20 cellular contexts compared by ENCODE assay signal in the genomic region with DNA sequence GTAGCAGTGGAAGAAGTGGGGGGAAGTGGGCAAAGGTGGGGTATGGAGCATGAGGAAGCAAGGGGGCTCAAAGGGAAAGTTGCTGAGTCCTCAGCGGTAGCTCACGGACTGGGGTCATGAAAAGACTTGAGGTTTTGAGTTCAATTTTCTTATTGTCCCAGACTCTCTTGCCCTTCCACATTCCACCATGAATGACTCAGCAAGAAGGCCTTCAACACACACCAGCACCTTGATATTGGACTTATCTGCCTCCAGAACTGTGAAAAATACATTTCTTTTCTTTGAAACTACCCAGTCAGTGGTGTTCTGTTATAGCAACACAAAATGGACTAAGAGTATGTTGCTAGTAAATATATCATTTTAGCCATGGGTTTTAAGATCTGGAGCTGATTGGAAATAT. TPM values are rescaled to one million over a fixed set of nuclear protein-coding genes. Genes with fewer than 3 reads are reported as not detected.
A peak's percentile ranks its signal among the peaks of the same experiment; 100 is the strongest.
DNase-seq lines count a peak whose midpoint lies in the region; ATAC-seq, FAIRE-seq and TF ChIP-seq lines count a peak whose summit lies in the region.
"Had no signal": no experiment of that assay in that cellular context is flagged by ENCODE, and none has a peak within 500 bp of the region (broad histone marks: within the 10 kb centered on the region; RNA-seq: fewer than 3 reads in every experiment).

No MANE protein-coding gene starts in this region.

- no peaks in the 10 kb centered on the region for H3K79me2 ChIP-seq in K562 (ENCODE audit: control insufficient read depth, insufficient read depth, low read length)

- 6% methylated on average over 2 of the region's 2 CpGs for WGBS in K562 (ENCODE audit: insufficient coverage, low coverage, missing lambda C conversion rate)

- no peak overlapping the region for H3K4me3 Mint-ChIP-seq in HFFc6
- H3K4me3 Mint-ChIP-seq: naive thymus-derived CD4-positive, alpha-beta T cell had no signal

- no peaks in the 10 kb centered on the region for H3K9me3 Mint-ChIP-seq in HFFc6
- H3K9me3 Mint-ChIP-seq: naive thymus-derived CD4-positive, alpha-beta T cell had no signal

- CTCF ChIA-PET in K562 (lab: Yijun Ruan, JAX; ENCODE audit: low intra/inter-chr PET ratio): no interaction called here

- H3K4me1 ChIP-seq in K562 (replicated peaks in 1 of 2; ENCODE audit: control insufficient read depth in 2 of 2, insufficient read depth in 2 of 2, low read length in 2 of 2): peaks cover 9 to 15% of the 10 kb centered on the region in 2 experiments; a peak in 4 of 5 replicates
- H3K4me1 ChIP-seq: tibial artery had no signal

- no peaks in the 10 kb centered on the region for H3K36me3 ChIP-seq in K562 (ENCODE audit: control insufficient read depth, insufficient read depth, low read length)
- H3K36me3 ChIP-seq: tibial artery had no signal

- intact Hi-C loops in K562 (cut with micrococcal nuclease): no loop called here

- no peak overlapping the region for H3K4me3 ChIP-seq in K562
- H3K4me3 ChIP-seq: tibial artery had no signal

- no peaks in the 10 kb centered on the region for H3K27me3 ChIP-seq in K562 (ENCODE audit: control insufficient read depth in 2 of 2, insufficient read depth in 2 of 2, low read length in 2 of 2)

- FAIRE-seq in K562 (lab: Jason Lieb, UNC): peak; percentile 79

- no peaks in the 10 kb centered on the region for H3K9me1 ChIP-seq in K562 (ENCODE audit: control insufficient read depth, insufficient read depth, low read length)

- peak overlapping the region in 1 of 2 experiments; percentile 40; a peak in 3 of 4 replicates for H3K9ac ChIP-seq in K562 (ENCODE audit: insufficient read depth in 1 of 2, low read depth in 2 of 2, low read length in 2 of 2)

- BruUV-seq in K562 (replicated peaks; lab: Mats Ljungman, UMichigan): no TSS peak

- H2AFZ ChIP-seq in K562 (ENCODE audit: low read depth, low read length): peak overlapping the region; percentile 98

- TF ChIP-seq EP300 in K562 (IDR thresholded peaks at IDR 0.05; ENCODE audit: low read length): no peak

- POLR2A ChIA-PET in K562 (lab: Yijun Ruan, JAX): interaction anchor here (0.6 to 1.4 kb wide), 6 partner anchors 10 to 1119 kb away, joined by 3 to 4 read pairs (median 3); a partner anchor contains a TSS

- H3K9me3 ChIP-seq in K562 (replicated peaks; ENCODE audit: control insufficient read depth, insufficient read depth, low read depth, low read length): 0 out of 2 replicates have a peak, but pooled peaks cover 4% of the 10 kb centered on the region
- H3K9me3 ChIP-seq: tibial artery had no signal

- no peaks in the 10 kb centered on the region for H3K36me3 Mint-ChIP-seq in HFFc6 (ENCODE audit: low read depth)
- H3K36me3 Mint-ChIP-seq: naive thymus-derived CD4-positive, alpha-beta T cell had no signal

- H3K27me3 Mint-ChIP-seq in HFFc6 (ENCODE audit: insufficient read depth): no peaks in the 10 kb centered on the region
- H3K27me3 Mint-ChIP-seq: naive thymus-derived CD4-positive, alpha-beta T cell had no signal

- peak overlapping the region; percentile 52; the same call in 1 of the 2 replicates for H3K27ac Mint-ChIP-seq in HFFc6
- H3K27ac Mint-ChIP-seq: naive thymus-derived CD4-positive, alpha-beta T cell had no signal

- peak overlapping the region; percentile 78 for H3K27ac ChIP-seq in K562 (ENCODE audit: extremely low read depth, low read depth, low read length)
- H3K27ac ChIP-seq: tibial artery had no signal

- H4K20me1 ChIP-seq in K562 (replicated peaks; ENCODE audit: control insufficient read depth, insufficient read depth, low read length): no peaks in the 10 kb centered on the region

- DNase-seq in ACHN (peak; percentile 19), HFFc6 (peak; percentile 7), K562 (ENCODE audit: extremely low read depth in 1 of 4, low spot score in 3 of 4) (peak in 3 of 4 experiments; percentile 40 to 78 (median 46)), iris pigment epithelial cell (ENCODE audit: low read depth) (peak; percentile 75), DMS153 treated with DMSO at 0.1 percent for 48 hours (lab: John Stamatoyannopoulos, UW; ENCODE audit: unreplicated experiment) (no peak), NCI-H82 treated with DMSO at 0.1 percent for 48 hours (lab: John Stamatoyannopoulos, UW; ENCODE audit: unreplicated experiment) (no peak)
- no peak for DNase-seq in stimulated activated CD8-positive, alpha-beta memory T cell treated with anti-CD3 and anti-CD28 coated beads, Interleukin-4, amount 100 ng/mL, for 48 hours
- DNase-seq: activated CD4-positive, alpha-beta T cell treated with anti-CD3 and anti-CD28 coated beads, Interleukin-2, amount 50 U/mL, for 48 hours; anterior cingulate cortex; effector CD4-positive, alpha-beta T cell; head of caudate nucleus; Karpas-422; left colon; naive thymus-derived CD4-positive, alpha-beta T cell; NCI-H187; stimulated activated CD4-positive, alpha-beta T cell treated with anti-CD3 and anti-CD28 coated beads, Interleukin-2, amount 100 ng/mL, for 24 hours; T-helper 9 cell; tibial artery had no signal

- in situ Hi-C loops in ACHN (cut with HindIII; ENCODE audit: low pct_ligation_motif_present, low pct_unique_long_range_greater_than_20kb, low sequenced_read_pairs) (no loop called here), K562 (cut with MboI) (no loop called here)

- TF ChIP-seq CTCF in HFFc6 (IDR thresholded peaks at IDR 0.05) (no peak), K562 (IDR thresholded peaks at IDR 0.05 in 2 of 3, conservative IDR thresholded peaks at IDR 0.05 in 1 of 3; ENCODE audit: insufficient read depth in 2 of 3, low read depth in 1 of 3, low read length in 3 of 3) (no peak)

- H3K4me2 ChIP-seq in K562 (ENCODE audit: insufficient read depth, low read length): peak overlapping the region; percentile 64

- H3K4me1 Mint-ChIP-seq in HFFc6 (ENCODE audit: low read depth): peaks cover 30% of the 10 kb centered on the region

- no peak for TF ChIP-seq RAD21 in K562 (CRISPR knock-in tag; conservative IDR thresholded peaks at IDR 0.05 in 1 of 2, IDR thresholded peaks at IDR 0.05 in 1 of 2)

- ATAC-seq in K562 (peak; percentile 83), HG02970 (IDR thresholded peaks at IDR 0.05; ENCODE audit: low FRiP score, unreplicated experiment) (no peak)
- ATAC-seq: left colon; naive thymus-derived CD4-positive, alpha-beta T cell; Right ventricle myocardium inferior had no signal

- no peak for TF ChIP-seq POLR2A in K562 (conservative IDR thresholded peaks at IDR 0.05)

TF ChIP-seq in K562, 482 proteins besides CTCF, POLR2A, EP300 and RAD21 (continues in another document):
- TF ChIP-seq SIX5 (IDR thresholded peaks at IDR 0.05; ENCODE audit: borderline replicate concordance in 1 of 2, insufficient read depth in 1 of 2, low read depth in 1 of 2, low read length in 2 of 2) (no peak), GATAD2B (IDR thresholded peaks at IDR 0.05; ENCODE audit: borderline replicate concordance) (0 out of 2 replicates have a peak, but pooled peaks have one; percentile 21), ZNF778 (CRISPR knock-in tag; IDR thresholded peaks at IDR 0.05) (no peak), LARP7 (IDR thresholded peaks at IDR 0.05) (no peak)

RNA-seq across cellular contexts. Expression of a gene that starts 17.3 kb away (rescaled TPM):
- total RNA-seq in HFFc6 (2021; fragmentation: NEBNext Ultra II Directional; extraction: Animal tissue kit (Norgen Biotek cat#: 25700)): 1 to 10 TPM in 2 of 6 experiments, under 1 TPM in 4; 0.11 to 1.2 (median 0.51) TPM
- not detected in 2 replicates for total RNA-seq in K562 (2011; cell fraction: chromatin; rRNA removed; ENCODE audit: low replicate concordance)
- not detected in 2 replicates for total RNA-seq in K562 (2011; cell fraction: nucleolus; rRNA removed)
- not detected in 2 replicates for total RNA-seq in K562 (2011; cell fraction: nucleoplasm; rRNA removed)
- total RNA-seq in K562 (2014; rRNA removed): not detected in 2 replicates
- not detected in 2 replicates for total RNA-seq in K562 (2014; rRNA removed; fragmentation: Illumina TruSeq; extraction: Trizol)
- not detected in 2 replicates for total RNA-seq in K562 (2015; rRNA removed; fragmentation: Illumina TruSeq; extraction: Trizol)
- not detected in 2 replicates for total RNA-seq in K562 (2021)
- polyA plus RNA-seq in K562 (2011; rRNA removed): not detected in 2 replicates
- not detected in 2 replicates for polyA plus RNA-seq in K562 (2011; cell fraction: cytosol; rRNA removed)
- polyA plus RNA-seq in K562 (2011; cell fraction: nucleus; rRNA removed): not detected in 2 replicates
- 0.07 and 0.28 TPM in 2 replicates for polyA plus RNA-seq in K562 (2012)
- polyA plus RNA-seq in K562 (2014; fragmentation: Illumina TruSeq; extraction: Trizol): not detected in 2 replicates
- not detected for polyA plus RNA-seq in K562 (2014; fragmentation: Nextera tagmentation; extraction: Ambion mirVana)
- polyA plus RNA-seq in K562 (2014; rRNA removed): not detected in 2 replicates
- polyA minus RNA-seq in K562 (2011; rRNA and poly(A)+ RNA removed): not detected in 2 replicates
- polyA minus RNA-seq in K562 (2011; cell fraction: cytosol; rRNA and poly(A)+ RNA removed): not detected in 2 replicates
- polyA minus RNA-seq in K562 (2011; cell fraction: nucleus; rRNA and poly(A)+ RNA removed): not detected in 2 replicates
- total RNA-seq: naive thymus-derived CD4-positive, alpha-beta T cell had no signal
- polyA plus RNA-seq: naive thymus-derived CD4-positive, alpha-beta T cell had no signal

RNA-seq across cellular contexts. Expression of a gene that starts 32.1 kb away (rescaled TPM):
- total RNA-seq in HFFc6 (2021; fragmentation: NEBNext Ultra II Directional; extraction: Animal tissue kit (Norgen Biotek cat#: 25700)): 10 to 100 TPM; 63.3 to 78.7 (median 71.2) TPM
- 26.5 and 51.2 TPM in 2 replicates for total RNA-seq in K562 (2011; cell fraction: chromatin; rRNA removed; ENCODE audit: low replicate concordance)
- total RNA-seq in K562 (2011; cell fraction: nucleolus; rRNA removed): 19.3 and 20.1 TPM in 2 replicates
- 46.7 and 64.7 TPM in 2 replicates for total RNA-seq in K562 (2011; cell fraction: nucleoplasm; rRNA removed)
- total RNA-seq in K562 (2014; rRNA removed) (68.9 and 72.4 TPM in 2 replicates), K562 (2014; rRNA removed; fragmentation: Illumina TruSeq; extraction: Trizol) (81.7 and 86.5 TPM in 2 replicates), K562 (2015; rRNA removed; fragmentation: Illumina TruSeq; extraction: Trizol) (76.2 and 83.4 TPM in 2 replicates), K562 (2021) (86.0 and 87.8 TPM in 2 replicates)
- polyA plus RNA-seq in K562 (2011; rRNA removed) (95.0 and 139 TPM in 2 replicates), K562 (2014; fragmentation: Illumina TruSeq; extraction: Trizol) (91.4 and 103 TPM in 2 replicates), K562 (2014; fragmentation: Nextera tagmentation; extraction: Ambion mirVana) (10 to 100 TPM; 11.5 to 17.6 TPM), K562 (2014; rRNA removed) (85.1 and 87.2 TPM in 2 replicates)
- polyA plus RNA-seq in K562 (2011; cell fraction: cytosol; rRNA removed): 53.8 and 59.9 TPM in 2 replicates
- polyA plus RNA-seq in K562 (2011; cell fraction: nucleus; rRNA removed): 18.7 and 19.1 TPM in 2 replicates
- 69.5 and 81.6 TPM in 2 replicates for polyA plus RNA-seq in K562 (2012)
- polyA minus RNA-seq in K562 (2011; rRNA and poly(A)+ RNA removed): 81.6 and 94.1 TPM in 2 replicates
- polyA minus RNA-seq in K562 (2011; cell fraction: cytosol; rRNA and poly(A)+ RNA removed): 33.5 and 47.6 TPM in 2 replicates
- 10.1 and 12.8 TPM in 2 replicates for polyA minus RNA-seq in K562 (2011; cell fraction: nucleus; rRNA and poly(A)+ RNA removed)

Comparison
In these comparisons a context has a peak if more than half of its experiments do, and no peak if none do; other contexts are left out.
1. DNase-seq: peak in ACHN (single experiment), HFFc6 (single experiment), K562 (3 of 4) and iris pigment epithelial cell (single experiment); none in stimulated activated CD8-positive, alpha-beta memory T cell treated with anti-CD3 and anti-CD28 coated beads, Interleukin-4, amount 100 ng/mL, for 48 hours (single experiment), DMS153 treated with DMSO at 0.1 percent for 48 hours (single experiment) and NCI-H82 treated with DMSO at 0.1 percent for 48 hours (single experiment).